In genomic region chr3:184604039-184604955, GRCh38 we compare ENCODE assay signal across 8 cellular contexts. TPM values are rescaled to one million over a fixed set of nuclear protein-coding genes. Genes with fewer than 3 reads are reported as not detected.
A peak's percentile ranks its signal among the peaks of the same experiment; 100 is the strongest.
DNase-seq lines count a peak whose midpoint lies in the region; ATAC-seq and TF ChIP-seq lines count a peak whose summit lies in the region.

No MANE protein-coding gene starts in this region.

- CTCF ChIA-PET in CD8-positive, alpha-beta memory T cell (lab: Charles Lee) = interaction anchor here (0.9 kb wide), 1 partner anchor 43 kb away, joined by 3 read pairs; no protein-coding TSS in a partner anchor

- ATAC-seq in left cardiac atrium (peak; percentile 55 to 59), GM21723 (IDR thresholded peaks at IDR 0.05; ENCODE audit: unreplicated experiment) (no peak), HG03565 (IDR thresholded peaks at IDR 0.05; ENCODE audit: unreplicated experiment) (no peak), HG02678 (IDR thresholded peaks at IDR 0.05; ENCODE audit: unreplicated experiment) (no peak)

- H3K36me3 Mint-ChIP-seq in CD8-positive, alpha-beta memory T cell = no peaks in the 10 kb centered on the region

- peak overlapping the region in 2 of 8 donors; percentile 13 to 33 for H3K27ac Mint-ChIP-seq in CD8-positive, alpha-beta memory T cell

- H3K4me1 ChIP-seq in CD8-positive, alpha-beta memory T cell (ENCODE audit: insufficient read depth, low read length) = peaks cover 23% of the 10 kb centered on the region
- peaks cover 0 to 39% (median 12%) of the 10 kb centered on the region in 4 donors for H3K4me1 ChIP-seq in Peyer's patch
- peaks cover 7% of the 10 kb centered on the region for H3K4me1 ChIP-seq in ovary (ENCODE audit: insufficient read depth)

- H3K27me3 ChIP-seq in CD8-positive, alpha-beta memory T cell (ENCODE audit: insufficient read depth, low read length, poor library complexity, severe bottlenecking) = peaks cover 46% of the 10 kb centered on the region
- H3K27me3 ChIP-seq in Peyer's patch (peaks cover 0 to 16% of the 10 kb centered on the region in 2 donors), ovary (no peaks in the 10 kb centered on the region)

- H3K4me1 Mint-ChIP-seq in CD8-positive, alpha-beta memory T cell = peaks cover 41 to 63% (median 48%) of the 10 kb centered on the region in 3 donors

- no peak for TF ChIP-seq POLR2A in Peyer's patch (IDR thresholded peaks at IDR 0.05)
- peak; percentile 10 for TF ChIP-seq POLR2A in ovary (IDR thresholded peaks at IDR 0.05)

- no peak for DNase-seq in CD8-positive, alpha-beta memory T cell
- peak in 1 of 3 donors; percentile 59 for DNase-seq in Peyer's patch
- no peak for DNase-seq in left cardiac atrium
- peak; percentile 64 to 81 (median 75) for DNase-seq in ovary
- no peak for DNase-seq in activated naive CD4-positive, alpha-beta T cell treated with Interleukin-2 at 50 U/mL for 16 hours

- TF ChIP-seq CTCF in Peyer's patch (IDR thresholded peaks at IDR 0.05) (no peak), ovary (IDR thresholded peaks at IDR 0.05) (peak in 1 of 3 donors; percentile 5)

- POLR2A ChIA-PET in CD8-positive, alpha-beta memory T cell (lab: Charles Lee) = no interaction called here

- no peak overlapping the region for H3K4me3 ChIP-seq in CD8-positive, alpha-beta memory T cell (ENCODE audit: low read length)
- H3K4me3 ChIP-seq in Peyer's patch (peak overlapping the region; percentile 10 to 59 (median 36)), ovary (peak overlapping the region; percentile 41)

- peak overlapping the region in 4 of 7 donors; percentile 20 to 62 (median 36) for H3K4me3 Mint-ChIP-seq in CD8-positive, alpha-beta memory T cell

- TF ChIP-seq EP300 in ovary (IDR thresholded peaks at IDR 0.05) = no peak

- H3K27ac ChIP-seq in CD8-positive, alpha-beta memory T cell (ENCODE audit: low read depth, low read length) = no peak overlapping the region
- H3K27ac ChIP-seq in Peyer's patch = peak overlapping the region in 2 of 4 donors; percentile 2 to 14
- peak overlapping the region; percentile 60 to 76 for H3K27ac ChIP-seq in ovary

- H3K36me3 ChIP-seq in CD8-positive, alpha-beta memory T cell (ENCODE audit: insufficient read depth, low read length) = no peaks in the 10 kb centered on the region
- H3K36me3 ChIP-seq in Peyer's patch (no peaks in the 10 kb centered on the region), ovary (no peaks in the 10 kb centered on the region)

- WGBS in ovary, 3 donors = 1 to 2% (median 2%) methylated on average over 56 to 66 of the region's 66 CpGs

- peaks cover 33 to 60% of the 10 kb centered on the region in 2 donors for H3K27me3 Mint-ChIP-seq in CD8-positive, alpha-beta memory T cell

- H3K9me3 Mint-ChIP-seq in CD8-positive, alpha-beta memory T cell = no peaks in the 10 kb centered on the region

- intact Hi-C loops in left cardiac atrium (cut with DNase I) (no loop called here), ovary (cut with DNase I) (loop anchor here in 2 of 4 donors (5.0 kb wide), 2 partner anchors 37 to 73 kb away; no protein-coding TSS in a partner anchor)

- no peaks in the 10 kb centered on the region for H3K9me3 ChIP-seq in CD8-positive, alpha-beta memory T cell (ENCODE audit: low read length)
- H3K9me3 ChIP-seq in Peyer's patch = no peaks in the 10 kb centered on the region
- no peaks in the 10 kb centered on the region for H3K9me3 ChIP-seq in ovary

RNA-seq across cellular contexts. Expression of gene EPHB3, which starts 42.7 kb away (rescaled TPM):
- under 1 TPM in 1 of 2 experiments, not detected in 1; 0.04 TPM for total RNA-seq in CD8-positive, alpha-beta memory T cell
- 0.31 TPM for polyA plus RNA-seq in CD8-positive, alpha-beta memory T cell
- total RNA-seq in Peyer's patch (10 to 100 TPM in 3 of 4 donors, 1 to 10 TPM in 1; 6.0 to 59.4 (median 17.2) TPM), left cardiac atrium (1 to 10 TPM; 1.6 to 1.7 TPM), ovary (10 to 100 TPM in 6 of 7 donors, 1 to 10 TPM in 1; 5.6 to 31.0 (median 16.1) TPM)
- polyA plus RNA-seq in ovary = 1 to 10 TPM; 2.1 to 7.3 TPM

Comparison
In these comparisons a context has a peak if more than half of its experiments do, and no peak if none do; other contexts are left out.
1. DNase-seq: peak in ovary (5 of 5); none in CD8-positive, alpha-beta memory T cell (0 of 5), left cardiac atrium (single experiment) and activated naive CD4-positive, alpha-beta T cell treated with Interleukin-2 at 50 U/mL for 16 hours (single experiment).
2. ATAC-seq: peak in left cardiac atrium (2 of 2); none in GM21723 (single experiment), HG03565 (single experiment) and HG02678 (single experiment).